In genomic region chr1:226110249-226111108, GRCh38 we compare ENCODE assay signal across 8 cellular contexts. TPM values are rescaled to one million over a fixed set of nuclear protein-coding genes. Genes with fewer than 3 reads are reported as not detected.
DNase-seq lines count a peak whose midpoint lies in the region; ATAC-seq and TF ChIP-seq lines count a peak whose summit lies in the region.

No MANE protein-coding gene starts in this region.

- no peaks in the 10 kb centered on the region for H3K9me3 Mint-ChIP-seq in activated CD8-positive, alpha-beta memory T cell treated with anti-CD3 and anti-CD28 coated beads, Interleukin-2, amount 10 ng/mL, durations not matched to agents 7 days and 5 days (ENCODE audit: low read depth)

- DNase-seq in AG09309 (ENCODE audit: low read depth) (no peak), NCI-H748 (lab: John Stamatoyannopoulos, UW; ENCODE audit: unreplicated experiment) (peak; percentile 65), epithelial cell of esophagus (ENCODE audit: low read depth) (peak; percentile 37), mucosa of gallbladder (ENCODE audit: low spot score) (peak; percentile 54)
- DNase-seq in activated CD8-positive, alpha-beta memory T cell treated with anti-CD3 and anti-CD28 coated beads, Interleukin-2, amount 10 ng/mL, durations not matched to agents 7 days and 5 days, result peak; percentile 82
- DNase-seq in stimulated activated CD8-positive, alpha-beta memory T cell treated with anti-CD3 and anti-CD28 coated beads, Interleukin-7, amount 100 ng/mL, for 48 hours (ENCODE audit: extremely low read depth in 1 of 2, low read depth in 1 of 2), result peak; percentile 60

- H3K4me3 ChIP-seq in AG09309 (ENCODE audit: control insufficient read depth, low read depth, low read length), result peak overlapping the region; percentile 50
- H3K4me3 ChIP-seq in epithelial cell of esophagus (ENCODE audit: low read length), result peak overlapping the region; percentile 49

- peaks cover 13% of the 10 kb centered on the region for H3K4me1 Mint-ChIP-seq in activated CD8-positive, alpha-beta memory T cell treated with anti-CD3 and anti-CD28 coated beads, Interleukin-2, amount 10 ng/mL, durations not matched to agents 7 days and 5 days

- no peaks in the 10 kb centered on the region for H3K27me3 Mint-ChIP-seq in activated CD8-positive, alpha-beta memory T cell treated with anti-CD3 and anti-CD28 coated beads, Interleukin-2, amount 10 ng/mL, durations not matched to agents 7 days and 5 days

- no peak for TF ChIP-seq CTCF in AG09309 (IDR thresholded peaks at IDR 0.05; ENCODE audit: control insufficient read depth, insufficient read depth, low read depth, low read length, missing control alignments)
- no peak for TF ChIP-seq CTCF in epithelial cell of esophagus (IDR thresholded peaks at IDR 0.05; ENCODE audit: insufficient read depth, low read depth, low read length, missing control alignments)

- peak; percentile 61 for ATAC-seq in GM18519 (IDR thresholded peaks at IDR 0.05; ENCODE audit: low FRiP score, unreplicated experiment)
- peak; percentile 67 for ATAC-seq in HG02981 (IDR thresholded peaks at IDR 0.05; ENCODE audit: unreplicated experiment)
- ATAC-seq in activated CD8-positive, alpha-beta memory T cell treated with anti-CD3 and anti-CD28 coated beads, Interleukin-2, amount 10 ng/mL, durations not matched to agents 7 days and 5 days, result peak; percentile 79

- peak overlapping the region; percentile 73 for H3K27ac Mint-ChIP-seq in activated CD8-positive, alpha-beta memory T cell treated with anti-CD3 and anti-CD28 coated beads, Interleukin-2, amount 10 ng/mL, durations not matched to agents 7 days and 5 days

- CTCF ChIA-PET in activated CD8-positive, alpha-beta memory T cell treated with anti-CD3 and anti-CD28 coated beads, Interleukin-2, amount 10 ng/mL, durations not matched to agents 7 days and 5 days (lab: Charles Lee), result interaction anchor here (0.8 to 4.7 kb wide), 14 partner anchors 9 to 223 kb away, joined by 3 to 35 read pairs (median 4); partner anchors contain the start of gene LIN9

- peak overlapping the region; percentile 78 for H3K4me3 Mint-ChIP-seq in activated CD8-positive, alpha-beta memory T cell treated with anti-CD3 and anti-CD28 coated beads, Interleukin-2, amount 10 ng/mL, durations not matched to agents 7 days and 5 days

- H3K36me3 Mint-ChIP-seq in activated CD8-positive, alpha-beta memory T cell treated with anti-CD3 and anti-CD28 coated beads, Interleukin-2, amount 10 ng/mL, durations not matched to agents 7 days and 5 days, result no peaks in the 10 kb centered on the region

RNA-seq across cellular contexts. Expression of gene H3-3A, which starts 48.0 kb away (rescaled TPM):
- total RNA-seq in activated CD8-positive, alpha-beta memory T cell treated with anti-CD3 and anti-CD28 coated beads, Interleukin-2, amount 10 ng/mL, durations not matched to agents 7 days and 5 days, result 100 to 1,000 TPM; 384 to 451 TPM
- total RNA-seq in mucosa of gallbladder, result 492 TPM
